Comparison of ENCODE assay signal across 15 cellular contexts in genomic region chr2:229489016-229489415, GRCh38.
DNase-seq lines count a peak whose midpoint lies in the region; ATAC-seq and TF ChIP-seq lines count a peak whose summit lies in the region.
"Had no signal": no experiment of that assay in that cellular context is flagged by ENCODE, and none has a peak within 500 bp of the region (broad histone marks: within the 10 kb centered on the region; RNA-seq: fewer than 3 reads in every experiment).

No MANE protein-coding gene starts in this region.

- H3K27me3 ChIP-seq in lower lobe of right lung (ENCODE audit: low read depth): no peaks in the 10 kb centered on the region
- H3K27me3 ChIP-seq: colonic mucosa had no signal

- H3K4me3 ChIP-seq in lower lobe of right lung: no peak overlapping the region
- H3K4me3 ChIP-seq: colonic mucosa, smooth muscle cell had no signal

- peak; percentile 80 for DNase-seq in HS-27A (ENCODE audit: low read depth)
- DNase-seq in RWPE1 (ENCODE audit: low spot score): peak; percentile 89
- DNase-seq in fibroblast of peridontal ligament (ENCODE audit: extremely low read depth): peak; percentile 5
- peak; percentile 39 for DNase-seq in stromal cell of bone marrow (ENCODE audit: low read depth)
- no peak for DNase-seq in activated CD4-positive, alpha-beta T cell treated with anti-CD3 and anti-CD28 coated beads for 4 hours
- DNase-seq in lower lobe of right lung: no peak
- DNase-seq in NK-92 (lab: John Stamatoyannopoulos, UW; ENCODE audit: unreplicated experiment): no peak
- DNase-seq in DMS53 (lab: John Stamatoyannopoulos, UW): no peak
- DNase-seq: activated T-cell treated with anti-CD3 and anti-CD28 coated beads, Interleukin-2, amount 50 U/mL, for 48 hours; colonic mucosa; DMS79; NCI-H82; stimulated activated naive B cell treated with anti-CD40 and anti-IgM and Interleukin-4, amounts not matched to agents 10 μg/mL and 1 μg/mL and 100 μg/mL, for 72 hours had no signal

- H3K4me1 ChIP-seq in lower lobe of right lung: no peaks in the 10 kb centered on the region
- H3K4me1 ChIP-seq: colonic mucosa had no signal

- CTCF ChIA-PET in RWPE1 (lab: Yijun Ruan, JAX): interaction anchor here (0.6 to 0.7 kb wide), 3 partner anchors 58 to 351 kb away, joined by 3 read pairs; no protein-coding TSS in a partner anchor

- H3K27ac ChIP-seq in RWPE1 (peak overlapping the region; percentile 76), lower lobe of right lung (no peak overlapping the region)
- H3K27ac ChIP-seq: colonic mucosa, VCaP had no signal

- ATAC-seq in lower lobe of right lung: no peak
- ATAC-seq: stimulated activated naive B cell treated with anti-CD40 and anti-IgM and Interleukin-4, amounts not matched to agents 10 μg/mL and 1 μg/mL and 100 μg/mL, for 72 hours had no signal

- H3K36me3 ChIP-seq in lower lobe of right lung: no peaks in the 10 kb centered on the region
- H3K36me3 ChIP-seq: colonic mucosa had no signal

- no peaks in the 10 kb centered on the region for H3K9me3 ChIP-seq in lower lobe of right lung
- H3K9me3 ChIP-seq: colonic mucosa had no signal

- intact Hi-C loops in lower lobe of right lung (cut with DNase I): no loop called here

- POLR2A ChIA-PET in RWPE1 (lab: Yijun Ruan, JAX; ENCODE audit: low non-redundant PET): no interaction called here

- TF ChIP-seq CTCF in RWPE1 (conservative IDR thresholded peaks at IDR 0.05; ENCODE audit: low read depth) (no peak), lower lobe of right lung (IDR thresholded peaks at IDR 0.05) (no peak)

Comparison
In these comparisons a context has a peak if more than half of its experiments do, and no peak if none do; other contexts are left out.
1. DNase-seq: peak in HS-27A (single experiment), RWPE1 (single experiment), fibroblast of peridontal ligament (single experiment) and stromal cell of bone marrow (single experiment); none in activated CD4-positive, alpha-beta T cell treated with anti-CD3 and anti-CD28 coated beads for 4 hours (0 of 2), lower lobe of right lung (single experiment), NK-92 (single experiment) and DMS53 (single experiment).